ENCODE assay signal across 7 cellular contexts in genomic region chr19:57321746-57322145, GRCh38. TPM values are rescaled to one million over a fixed set of nuclear protein-coding genes. Genes with fewer than 3 reads are reported as not detected.
DNase-seq lines count a peak whose midpoint lies in the region; ATAC-seq and TF ChIP-seq lines count a peak whose summit lies in the region.

No MANE protein-coding gene starts in this region.

- H3K4me3 Mint-ChIP-seq in GM23338 (peak overlapping the region; percentile 88), endodermal cell (peak overlapping the region; percentile 83)

- POLR2A ChIA-PET in PC-3 (lab: Charles Lee; ENCODE audit: unreplicated experiment), result interaction anchor here (0.6 kb wide), 1 partner anchor 44 kb away, joined by 4 read pairs; no protein-coding TSS in a partner anchor

- H3K36me3 Mint-ChIP-seq in GM23338 (ENCODE audit: low read depth) (peaks cover 33% of the 10 kb centered on the region), endodermal cell (ENCODE audit: low read depth) (peaks cover 28% of the 10 kb centered on the region)

- peak overlapping the region; percentile 99 for H3K4me2 ChIP-seq in GM23338
- H3K4me2 ChIP-seq in PC-3 (ENCODE audit: low read length), result peak overlapping the region; percentile 94
- peak overlapping the region; percentile 90 for H3K4me2 ChIP-seq in trophoblast cell (ENCODE audit: low read length)

- H3K27ac Mint-ChIP-seq in GM23338 (no peak overlapping the region), endodermal cell (no peak overlapping the region)

- H3K9me3 ChIP-seq in PC-3 (ENCODE audit: low read length), result no peaks in the 10 kb centered on the region
- no peaks in the 10 kb centered on the region for H3K9me3 ChIP-seq in endodermal cell (ENCODE audit: control insufficient read depth, low read length)
- no peaks in the 10 kb centered on the region for H3K9me3 ChIP-seq in trophoblast cell (ENCODE audit: insufficient read depth, low read depth, low read length)

- peaks cover 17% of the 10 kb centered on the region for H3K27me3 ChIP-seq in GM23338 (ENCODE audit: insufficient read depth)
- no peaks in the 10 kb centered on the region for H3K27me3 ChIP-seq in PC-3 (ENCODE audit: low read length)
- peaks cover 15% of the 10 kb centered on the region for H3K27me3 ChIP-seq in endodermal cell (ENCODE audit: control insufficient read depth, insufficient read depth, low read length, poor library complexity, severe bottlenecking)
- H3K27me3 ChIP-seq in trophoblast cell (ENCODE audit: insufficient read depth, low read length), result no peaks in the 10 kb centered on the region

- CTCF ChIA-PET in PC-3 (lab: Charles Lee), result interaction anchor here (0.6 kb wide), 1 partner anchor 26 kb away, joined by 3 read pairs; no protein-coding TSS in a partner anchor

- H3F3A ChIP-seq in GM23338 (replicated peaks; ENCODE audit: low read depth) (peaks cover 12% of the 10 kb centered on the region; the same call in 1 of the 2 replicates), PC-3 (ENCODE audit: low read length, unreplicated experiment) (no peaks in the 10 kb centered on the region)

- H3K36me3 ChIP-seq in GM23338 (ENCODE audit: insufficient read depth) (peaks cover 8% of the 10 kb centered on the region; the same call in 1 of the 2 replicates), PC-3 (ENCODE audit: low read depth, low read length) (peaks cover 29% of the 10 kb centered on the region), endodermal cell (ENCODE audit: control insufficient read depth, insufficient read depth, low read length) (peaks cover 29% of the 10 kb centered on the region), trophoblast cell (ENCODE audit: control insufficient read depth in 1 of 2, insufficient read depth in 2 of 2, low read length in 2 of 2) (peaks cover 13 to 27% of the 10 kb centered on the region in 2 experiments)

- no peak overlapping the region for H2BK12ac ChIP-seq in trophoblast cell (ENCODE audit: low read length)

- BruUV-seq in PC-3 (replicated peaks; lab: Mats Ljungman, UMichigan), result no TSS peak

- H3K9ac ChIP-seq in PC-3 (ENCODE audit: low read length) (no peak overlapping the region), endodermal cell (ENCODE audit: extremely low read depth, low read length, poor library complexity, severe bottlenecking) (peak overlapping the region; percentile 90), trophoblast cell (ENCODE audit: low read length) (no peak overlapping the region)

- no peaks in the 10 kb centered on the region for H3K9me3 Mint-ChIP-seq in GM23338
- no peaks in the 10 kb centered on the region for H3K9me3 Mint-ChIP-seq in endodermal cell

- peak overlapping the region; percentile 34 for H3K4ac ChIP-seq in trophoblast cell (ENCODE audit: low read depth, low read length)

- H3K23ac ChIP-seq in trophoblast cell (ENCODE audit: low read length), result no peak overlapping the region

- H3K14ac ChIP-seq in trophoblast cell (ENCODE audit: low read length), result no peak overlapping the region

- no peak overlapping the region for H2AFZ ChIP-seq in GM23338
- H2AFZ ChIP-seq in PC-3 (ENCODE audit: low read length), result no peak overlapping the region
- no peak overlapping the region for H2AFZ ChIP-seq in trophoblast cell (ENCODE audit: insufficient read depth, low read length, poor library complexity)

- H4K20me1 ChIP-seq in GM23338 (replicated peaks; ENCODE audit: insufficient read depth) (no peaks in the 10 kb centered on the region), PC-3 (ENCODE audit: low read length) (no peaks in the 10 kb centered on the region)

- peak overlapping the region; percentile 91 for H3K4me3 ChIP-seq in GM23338
- H3K4me3 ChIP-seq in PC-3 (ENCODE audit: low read length), result peak overlapping the region; percentile 88
- H3K4me3 ChIP-seq in endodermal cell (ENCODE audit: low read length), result peak overlapping the region; percentile 91
- no peak overlapping the region for H3K4me3 ChIP-seq in trophoblast cell (ENCODE audit: low read depth, low read length)

- no peak for TF ChIP-seq CTCF in GM23338 (conservative IDR thresholded peaks at IDR 0.05; ENCODE audit: low read depth in 2 of 2)
- TF ChIP-seq CTCF in PC-3 (conservative IDR thresholded peaks at IDR 0.05; ENCODE audit: low read depth, low read length), result no peak
- TF ChIP-seq CTCF in endodermal cell (conservative IDR thresholded peaks at IDR 0.05), result no peak

- 93 to 95% methylated on average over 2 to 3 of the region's 3 CpGs for WGBS in endodermal cell (ENCODE audit: insufficient coverage in 1 of 2, insufficient read length in 1 of 2), 2 experiments
- WGBS in trophoblast cell (ENCODE audit: extremely low coverage, insufficient coverage, insufficient read length), result no CpG with 5 or more reads among the region's 3 CpGs

- H3K4me1 ChIP-seq in GM23338 (ENCODE audit: insufficient read depth) (peaks cover 13% of the 10 kb centered on the region), PC-3 (ENCODE audit: insufficient read depth, low read length) (peaks cover 23% of the 10 kb centered on the region), endodermal cell (ENCODE audit: control insufficient read depth, insufficient read depth, low read length) (peaks cover 2% of the 10 kb centered on the region), trophoblast cell (ENCODE audit: control insufficient read depth in 1 of 2, insufficient read depth in 2 of 2, low read length in 2 of 2) (peaks cover 6 to 8% of the 10 kb centered on the region in 2 experiments)

- H2BK5ac ChIP-seq in trophoblast cell (ENCODE audit: low read depth, low read length, poor library complexity), result no peak overlapping the region

- H4K8ac ChIP-seq in trophoblast cell (ENCODE audit: low read depth, low read length), result no peak overlapping the region

- intact Hi-C loops in PC-3 (cut with micrococcal nuclease), result no loop called here

- no peaks in the 10 kb centered on the region for H3K9me2 ChIP-seq in GM23338 (ENCODE audit: insufficient read depth)
- H3K9me2 ChIP-seq in PC-3 (replicated peaks; ENCODE audit: low read length), result no peaks in the 10 kb centered on the region

- H3K27me3 Mint-ChIP-seq in GM23338 (ENCODE audit: insufficient read depth, low read depth, poor library complexity), result peaks cover 9% of the 10 kb centered on the region
- peaks cover 17% of the 10 kb centered on the region for H3K27me3 Mint-ChIP-seq in endodermal cell (ENCODE audit: insufficient read depth)

- H3K18ac ChIP-seq in trophoblast cell (ENCODE audit: low read length), result no peak overlapping the region

- H3K4me1 Mint-ChIP-seq in GM23338, result peaks cover 16% of the 10 kb centered on the region; the same call in 2 of the 3 replicates
- peaks cover 12% of the 10 kb centered on the region for H3K4me1 Mint-ChIP-seq in endodermal cell

- no peak for DNase-seq in GM23338 (ENCODE audit: low spot score)
- DNase-seq in PC-3, result no peak
- DNase-seq in endodermal cell, result no peak
- no peak for DNase-seq in trophoblast cell
- no peak for DNase-seq in NCI-H2196 treated with DMSO at 0.1 percent for 48 hours (lab: John Stamatoyannopoulos, UW; ENCODE audit: unreplicated experiment)
- DNase-seq in HUDEP-2 (lab: John Stamatoyannopoulos, UW; ENCODE audit: unreplicated experiment in 76 of 76), result no peak

- H3K79me1 ChIP-seq in trophoblast cell (ENCODE audit: low read length), result peaks cover 6% of the 10 kb centered on the region

- ATAC-seq in GM23338, result no peak
- ATAC-seq in PC-3, result no peak
- ATAC-seq in HG02938 (IDR thresholded peaks at IDR 0.05; ENCODE audit: unreplicated experiment), result no peak

- no peak overlapping the region for H2AK5ac ChIP-seq in trophoblast cell (ENCODE audit: low read length)

- H3K27ac ChIP-seq in GM23338 (ENCODE audit: low read depth) (no peak overlapping the region), PC-3 (ENCODE audit: low read length) (no peak overlapping the region), endodermal cell (ENCODE audit: low read depth, low read length) (no peak overlapping the region), trophoblast cell (ENCODE audit: low read depth, low read length) (no peak overlapping the region)

- peaks cover 28% of the 10 kb centered on the region for H3K79me2 ChIP-seq in GM23338 (replicated peaks; ENCODE audit: insufficient read depth)
- peaks cover 33% of the 10 kb centered on the region for H3K79me2 ChIP-seq in PC-3 (ENCODE audit: low read length)
- peaks cover 8% of the 10 kb centered on the region for H3K79me2 ChIP-seq in trophoblast cell (ENCODE audit: control insufficient read depth, insufficient read depth, low read length, poor library complexity)

- H2BK120ac ChIP-seq in trophoblast cell (ENCODE audit: insufficient read depth, low read length, poor library complexity), result no peak overlapping the region

- no peak overlapping the region for H4K12ac ChIP-seq in trophoblast cell (ENCODE audit: low read depth, low read length)

- no peak overlapping the region for H4K91ac ChIP-seq in trophoblast cell (ENCODE audit: low read depth, low read length)

RNA-seq across cellular contexts. Expression of gene ZNF543, which starts 1.5 kb away (rescaled TPM):
- total RNA-seq in GM23338 (2014; rRNA removed; shearing (Covaris generic)), result 10.3 and 12.6 TPM in 2 replicates
- 2.4 and 3.1 TPM in 2 replicates for polyA plus RNA-seq in GM23338 (2016; fragmentation: Nextera tagmentation; extraction: Ambion mirVana)
- total RNA-seq in PC-3 (2014; rRNA removed) (5.2 and 7.6 TPM in 2 replicates), endodermal cell (10 to 100 TPM in 1 of 2 donors, 1 to 10 TPM in 1; 6.2 to 13.4 TPM)
- polyA plus RNA-seq in endodermal cell (2013, experiment 1 of 2), result 4.6 TPM
- polyA plus RNA-seq in endodermal cell (2013, experiment 2 of 2), result 4.5 TPM
- 2.5 and 2.7 TPM in 2 replicates for polyA plus RNA-seq in trophoblast cell (2013)

RNA-seq across cellular contexts. Expression of gene ZNF304, which starts 29.3 kb away (rescaled TPM):
- total RNA-seq in GM23338 (2014; rRNA removed; shearing (Covaris generic)), result 10.1 and 12.4 TPM in 2 replicates
- 2.7 and 3.5 TPM in 2 replicates for polyA plus RNA-seq in GM23338 (2016; fragmentation: Nextera tagmentation; extraction: Ambion mirVana)
- total RNA-seq in PC-3 (2014; rRNA removed) (8.1 and 8.2 TPM in 2 replicates), endodermal cell (10 to 100 TPM; 11.6 to 12.3 TPM)
- 9.9 TPM for polyA plus RNA-seq in endodermal cell (2013, experiment 1 of 2)
- 8.4 TPM for polyA plus RNA-seq in endodermal cell (2013, experiment 2 of 2)
- polyA plus RNA-seq in trophoblast cell (2013), result 4.5 and 4.7 TPM in 2 replicates

RNA-seq across cellular contexts. Expression of gene ZNF460, which starts 41.5 kb away (rescaled TPM):
- total RNA-seq in GM23338 (2014; rRNA removed; shearing (Covaris generic)), result 79.6 and 81.7 TPM in 2 replicates
- polyA plus RNA-seq in GM23338 (2016; fragmentation: Nextera tagmentation; extraction: Ambion mirVana), result 3.0 and 3.4 TPM in 2 replicates
- total RNA-seq in PC-3 (2014; rRNA removed) (39.5 and 60.6 TPM in 2 replicates), endodermal cell (10 to 100 TPM; 63.9 to 64.0 TPM)
- 5.8 TPM for polyA plus RNA-seq in endodermal cell (2013, experiment 1 of 2)
- polyA plus RNA-seq in endodermal cell (2013, experiment 2 of 2), result 7.2 TPM
- polyA plus RNA-seq in trophoblast cell (2013), result 5.7 and 6.0 TPM in 2 replicates

RNA-seq across cellular contexts. Expression of gene TRAPPC2B, which starts 41.6 kb away (rescaled TPM):
- total RNA-seq in GM23338 (2014; rRNA removed; shearing (Covaris generic)), result 17.1 and 24.1 TPM in 2 replicates
- 55.2 and 60.5 TPM in 2 replicates for polyA plus RNA-seq in GM23338 (2016; fragmentation: Nextera tagmentation; extraction: Ambion mirVana)
- total RNA-seq in PC-3 (2014; rRNA removed) (16.1 and 21.0 TPM in 2 replicates), endodermal cell (1 to 10 TPM; 9.2 to 9.5 TPM)
- 19.2 TPM for polyA plus RNA-seq in endodermal cell (2013, experiment 1 of 2)
- polyA plus RNA-seq in endodermal cell (2013, experiment 2 of 2), result 20.4 TPM
- polyA plus RNA-seq in trophoblast cell (2013), result 35.4 and 37.2 TPM in 2 replicates

RNA-seq across cellular contexts. Expression of gene ZNF547, which starts 41.6 kb away (rescaled TPM):
- 4.9 and 5.1 TPM in 2 replicates for total RNA-seq in GM23338 (2014; rRNA removed; shearing (Covaris generic))
- polyA plus RNA-seq in GM23338 (2016; fragmentation: Nextera tagmentation; extraction: Ambion mirVana), result 0.71 and 1.1 TPM in 2 replicates
- total RNA-seq in PC-3 (2014; rRNA removed), result 0.81 and 3.2 TPM in 2 replicates
- 1 to 10 TPM; 1.5 to 3.5 TPM for total RNA-seq in endodermal cell
- 3.0 TPM for polyA plus RNA-seq in endodermal cell (2013, experiment 1 of 2)
- 2.1 TPM for polyA plus RNA-seq in endodermal cell (2013, experiment 2 of 2)
- polyA plus RNA-seq in trophoblast cell (2013), result 1.3 and 1.6 TPM in 2 replicates
